9 cellular contexts compared by ENCODE assay signal in genomic region chr1:1540015-1540816, GRCh38. TPM values are rescaled to one million over a fixed set of nuclear protein-coding genes. Genes with fewer than 3 reads are reported as not detected.
DNase-seq lines count a peak whose midpoint lies in the region; ATAC-seq, FAIRE-seq and TF ChIP-seq lines count a peak whose summit lies in the region.
"Had no signal": no experiment of that assay in that cellular context is flagged by ENCODE, and none has a peak within 500 bp of the region (broad histone marks: within the 10 kb centered on the region; RNA-seq: fewer than 3 reads in every experiment).

Gene TMEM240, minus strand, starts transcription at chr1:1540624. Its CDS starts 278 bp downstream, at chr1:1540346.

- H3K4me1 ChIP-seq in endothelial cell of umbilical vein (ENCODE audit: control insufficient read depth, extremely low read depth, insufficient read depth, low read length) (peaks cover 14% of the 10 kb centered on the region), mesodermal cell (ENCODE audit: control insufficient read depth, insufficient read depth, low read length, poor library complexity, severe bottlenecking) (peaks cover 9% of the 10 kb centered on the region)

- H3K9ac ChIP-seq in endothelial cell of umbilical vein (replicated peaks; ENCODE audit: extremely low read depth, insufficient read depth, low read length): peak within 1 kb of the TSS; percentile 36

- H3K27ac Mint-ChIP-seq in IgD-negative memory B cell: no peak within 1 kb of the TSS

- peak within 1 kb of the TSS; percentile 63 for H3K4me2 ChIP-seq in endothelial cell of umbilical vein (ENCODE audit: insufficient read depth, low read length)

- dilution Hi-C loops in endothelial cell of umbilical vein (cut with MboI; ENCODE audit: extremely low pct_ligation_motif_present, low sequenced_read_pairs): no loop called here

- TF ChIP-seq POLR2A in endothelial cell of umbilical vein (IDR thresholded peaks at IDR 0.05; ENCODE audit: low read depth, low read length): no peak

- peak within 1 kb of the TSS; percentile 58 for H2AFZ ChIP-seq in endothelial cell of umbilical vein (ENCODE audit: low read depth, low read length)

- H3K4me1 Mint-ChIP-seq in IgD-negative memory B cell: peaks cover 0 to 3% (median 2%) of the 10 kb centered on the region in 3 donors

- H3K9me3 Mint-ChIP-seq in IgD-negative memory B cell: no peaks in the 10 kb centered on the region

- DNase-seq in activated CD8-positive, alpha-beta memory T cell treated with anti-CD3 and anti-CD28 coated beads, Interleukin-2, amount 50 U/mL, for 4 hours: peak; percentile 59
- DNase-seq in endothelial cell of umbilical vein (ENCODE audit: low read depth, low spot score): peak; percentile 73
- DNase-seq in stimulated activated CD8-positive, alpha-beta memory T cell treated with anti-CD3 and anti-CD28 coated beads, Interleukin-12 subunit alpha, Interleukin-12 subunit beta, amount 100 ng/mL, for 4 hours (ENCODE audit: low read depth): peak; percentile 31
- DNase-seq in GM19239 (ENCODE audit: insufficient read length, low spot score): no peak
- DNase-seq in NK-92 treated with Interleukin-12 subunit alpha and Interleukin-12 subunit beta, amount 100 ng/mL, for 24 hours (lab: John Stamatoyannopoulos, UW): no peak

- H3K36me3 ChIP-seq in endothelial cell of umbilical vein (ENCODE audit: control insufficient read depth in 2 of 2, extremely low read depth in 1 of 2, insufficient read depth in 2 of 2, low read length in 2 of 2) (peaks cover 0 to 10% of the 10 kb centered on the region in 2 experiments), mesodermal cell (ENCODE audit: control insufficient read depth, insufficient read depth, low read length) (peaks cover 44% of the 10 kb centered on the region)

- POLR2A ChIA-PET in endothelial cell of umbilical vein (lab: Charles Lee): no interaction called here

- FAIRE-seq in endothelial cell of umbilical vein (lab: Jason Lieb, UNC) (peak; percentile 49), GM19239 (lab: Jason Lieb, UNC) (no peak)

- CTCF ChIA-PET in endothelial cell of umbilical vein (lab: Charles Lee): no interaction called here

- H3K36me3 Mint-ChIP-seq in IgD-negative memory B cell: no peaks in the 10 kb centered on the region

- H4K20me1 ChIP-seq in endothelial cell of umbilical vein (replicated peaks; ENCODE audit: control insufficient read depth, extremely low read depth, insufficient read depth, low read length): no peaks in the 10 kb centered on the region

- H3K4me3 ChIP-seq in endothelial cell of umbilical vein (replicated peaks in 1 of 3; ENCODE audit: insufficient read depth in 1 of 3, low read depth in 1 of 3, low read length in 3 of 3) (peak within 1 kb of the TSS; percentile 32 to 60 (median 44)), mesodermal cell (ENCODE audit: extremely low read depth, insufficient read depth, low read length, poor library complexity, severe bottlenecking) (peak within 1 kb of the TSS; percentile 44)

- H3K27ac ChIP-seq in endothelial cell of umbilical vein (ENCODE audit: insufficient read depth, low read depth, low read length) (no peak within 1 kb of the TSS), mesodermal cell (ENCODE audit: low read depth, low read length, severe bottlenecking) (no peak within 1 kb of the TSS)

- intact Hi-C loops in endothelial cell of umbilical vein (cut with micrococcal nuclease): no loop called here

- no peak for TF ChIP-seq CTCF in endothelial cell of umbilical vein (IDR thresholded peaks at IDR 0.05; ENCODE audit: extremely low read depth in 1 of 2, insufficient read depth in 1 of 2, low read depth in 1 of 2, low read length in 2 of 2)

- H3K9me1 ChIP-seq in endothelial cell of umbilical vein (replicated peaks; ENCODE audit: control insufficient read depth, extremely low read depth, insufficient read depth, low read length): no peaks in the 10 kb centered on the region

- 0 to 1% methylated on average over 26 to 52 of the region's 108 CpGs for whole genome bisulfite sequencing in mesodermal cell (ENCODE audit: insufficient coverage in 2 of 2), 2 experiments

- no peak for ATAC-seq in HG03045 (IDR thresholded peaks at IDR 0.05; ENCODE audit: unreplicated experiment)

- peaks cover 7% of the 10 kb centered on the region for H3K79me2 ChIP-seq in endothelial cell of umbilical vein (ENCODE audit: control insufficient read depth, insufficient read depth, low read length)

- H3K27me3 ChIP-seq in endothelial cell of umbilical vein (ENCODE audit: control insufficient read depth in 2 of 2, insufficient read depth in 2 of 2, low read length in 2 of 2): no peaks in the 10 kb centered on the region

- H3K9me3 ChIP-seq in endothelial cell of umbilical vein (replicated peaks; ENCODE audit: control insufficient read depth, insufficient read depth, low read length): no peaks in the 10 kb centered on the region
- no peaks in the 10 kb centered on the region for H3K9me3 ChIP-seq in mesodermal cell (ENCODE audit: control insufficient read depth, low read length)

- H3K27me3 Mint-ChIP-seq in IgD-negative memory B cell: peaks cover 2% of the 10 kb centered on the region

- peak within 1 kb of the TSS in 3 of 4 donors; percentile 49 to 76 (median 62) for H3K4me3 Mint-ChIP-seq in IgD-negative memory B cell

- BruUV-seq in endothelial cell of umbilical vein (replicated peaks; lab: Mats Ljungman, UMichigan): no TSS peak

TF ChIP-seq in endothelial cell of umbilical vein, 7 proteins besides CTCF, POLR2A, EP300 and RAD21:
- no peak for TF ChIP-seq MYC (IDR thresholded peaks at IDR 0.05; ENCODE audit: low read depth, low read length)
- TF ChIP-seq POLR2AphosphoS5 (IDR thresholded peaks at IDR 0.05; ENCODE audit: insufficient read depth, low read depth, low read length): peak; percentile 30

RNA-seq across cellular contexts. Expression of gene TMEM240, which starts in this region (rescaled TPM):
- polyA plus RNA-seq in IgD-negative memory B cell (not detected), endothelial cell of umbilical vein (5.3 and 7.6 TPM in 2 replicates)
- 7.0 and 8.8 TPM in 2 replicates for total RNA-seq in endothelial cell of umbilical vein
- polyA plus RNA-seq in endothelial cell of umbilical vein (2011; cell fraction: cytosol; rRNA removed): 3.3 and 4.5 TPM in 2 replicates
- 6.8 and 7.3 TPM in 2 replicates for polyA plus RNA-seq in endothelial cell of umbilical vein (2011; cell fraction: nucleus; rRNA removed)
- 2.1 and 5.6 TPM in 2 replicates for polyA plus RNA-seq in endothelial cell of umbilical vein (2012)
- 1.1 and 1.2 TPM in 2 replicates for polyA minus RNA-seq in endothelial cell of umbilical vein
- polyA minus RNA-seq in endothelial cell of umbilical vein (2011; cell fraction: cytosol; rRNA and poly(A)+ RNA removed): not detected
- 0.87 and 2.0 TPM in 2 replicates for polyA minus RNA-seq in endothelial cell of umbilical vein (2011; cell fraction: nucleus; rRNA and poly(A)+ RNA removed)
- polyA plus RNA-seq in mesodermal cell (2013, experiment 1 of 2): 9.3 TPM
- polyA plus RNA-seq in mesodermal cell (2013, experiment 2 of 2): 8.6 TPM
- total RNA-seq: RPMI7951 had no signal

Comparison
In these comparisons a context has a peak if more than half of its experiments do, and no peak if none do; other contexts are left out.
1. DNase-seq: peak in activated CD8-positive, alpha-beta memory T cell treated with anti-CD3 and anti-CD28 coated beads, Interleukin-2, amount 50 U/mL, for 4 hours (single experiment), endothelial cell of umbilical vein (single experiment) and stimulated activated CD8-positive, alpha-beta memory T cell treated with anti-CD3 and anti-CD28 coated beads, Interleukin-12 subunit alpha, Interleukin-12 subunit beta, amount 100 ng/mL, for 4 hours (single experiment); none in GM19239 (single experiment) and NK-92 treated with Interleukin-12 subunit alpha and Interleukin-12 subunit beta, amount 100 ng/mL, for 24 hours (single experiment).